Comparison of ENCODE assay signal across 18 cellular contexts in genomic region chr16:49605536-49606241, GRCh38.
DNase-seq lines count a peak whose midpoint lies in the region; ATAC-seq, FAIRE-seq and TF ChIP-seq lines count a peak whose summit lies in the region.
"Had no signal": no experiment of that assay in that cellular context is flagged by ENCODE, and none has a peak within 500 bp of the region (broad histone marks: within the 10 kb centered on the region; RNA-seq: fewer than 3 reads in every experiment).

No MANE protein-coding gene starts in this region.

- peaks cover 27 to 31% of the 10 kb centered on the region in 2 experiments for H3K4me1 Mint-ChIP-seq in H9

- no peak overlapping the region for H3K27ac ChIP-seq in H9 (ENCODE audit: insufficient read length, low read depth, low read length)
- no peak overlapping the region for H3K27ac ChIP-seq in HepG2 (ENCODE audit: extremely low read length, insufficient read depth, low read length)
- H3K27ac ChIP-seq: A549, C4-2B, KMS-11 had no signal

- no peak overlapping the region; a peak in 2 of 7 replicates for H3K27ac Mint-ChIP-seq in H9

- H2BK5ac ChIP-seq in H9 (ENCODE audit: insufficient read length, low read length): no peak overlapping the region

- no peak overlapping the region for H2BK15ac ChIP-seq in H9 (ENCODE audit: low read depth, low read length)

- no peak for TF ChIP-seq POLR2A in HepG2 (IDR thresholded peaks at IDR 0.05; ENCODE audit: insufficient read depth in 1 of 2, low read depth in 2 of 2, low read length in 2 of 2)

- no peaks in the 10 kb centered on the region for H3K36me3 ChIP-seq in HepG2 (replicated peaks in 1 of 2; ENCODE audit: control insufficient read depth in 1 of 2, insufficient read depth in 2 of 2, low read length in 2 of 2)

- H3K4ac ChIP-seq in H9 (ENCODE audit: low read depth, low read length): no peak overlapping the region

- DNase-seq in activated CD4-positive, CD25-positive, alpha-beta regulatory T cell treated with anti-CD3 and anti-CD28 coated beads, Interleukin-2, amount 50 U/mL, for 72 hours: peak; percentile 2
- no peak for DNase-seq in activated CD4-positive, CD25-positive, alpha-beta regulatory T cell (lab: John Stamatoyannopoulos, UW)
- DNase-seq in H9: peak; percentile 7
- DNase-seq in islet precursor cell: peak; percentile 32
- DNase-seq in ureter (ENCODE audit: low spot score): peak; percentile 22
- DNase-seq in cardiac septum (ENCODE audit: low spot score): no peak
- no peak for DNase-seq in HepG2 (ENCODE audit: low spot score)
- DNase-seq: DMS153; NCI-H1048; NCI-H1436 treated with DMSO at 0.1 percent for 48 hours; NCI-H2081 treated with DMSO at 0.1 percent for 48 hours; NCI-H2227 treated with DMSO at 0.1 percent for 48 hours; NCI-H524; NK-92 treated with Interleukin-12 subunit alpha and Interleukin-12 subunit beta, amount 100 ng/mL, for 24 hours; SHP77 treated with DMSO at 0.1 percent for 48 hours had no signal

- no peak overlapping the region for H2BK20ac ChIP-seq in H9 (ENCODE audit: low read depth, low read length, poor library complexity, severe bottlenecking)

- no peak overlapping the region for H3K14ac ChIP-seq in H9 (ENCODE audit: insufficient read depth, low read length)

- no peak overlapping the region for H4K8ac ChIP-seq in H9 (replicated peaks; ENCODE audit: insufficient read length, low read depth, low read length)

- no peak overlapping the region for H3K9ac ChIP-seq in H9 (ENCODE audit: extremely low read depth, insufficient read length, low read length)
- no peak overlapping the region for H3K9ac ChIP-seq in HepG2 (ENCODE audit: insufficient read depth, low read depth, low read length)
- H3K9ac ChIP-seq: KMS-11 had no signal

- no peaks in the 10 kb centered on the region for H3K27me3 ChIP-seq in H9 (ENCODE audit: insufficient read depth, low read length)
- peaks cover 2 to 35% of the 10 kb centered on the region in 2 experiments; a peak in 3 of 5 replicates for H3K27me3 ChIP-seq in HepG2 (ENCODE audit: control insufficient read depth in 1 of 2, insufficient read depth in 2 of 2, low read length in 2 of 2)

- H4K5ac ChIP-seq in H9 (ENCODE audit: insufficient read length, low read depth, low read length): no peak overlapping the region

- H3K79me1 ChIP-seq in H9 (ENCODE audit: insufficient read depth, low read depth, low read length, poor library complexity, severe bottlenecking): no peaks in the 10 kb centered on the region

- no peaks in the 10 kb centered on the region; a peak in 1 of 7 replicates for H3K36me3 Mint-ChIP-seq in H9 (ENCODE audit: insufficient read depth in 1 of 3, low read depth in 3 of 3)

- in situ Hi-C loops in HepG2 (cut with HindIII; ENCODE audit: extremely low pct_ligation_motif_present, low pct_unique_long_range_greater_than_20kb): loop anchor here (5.0 kb wide), 1 partner anchor 317 kb away; no protein-coding TSS in a partner anchor

- H3K9me3 Mint-ChIP-seq in H9: no peaks in the 10 kb centered on the region

- no TSS peak for BruUV-seq in HepG2 (replicated peaks; lab: Mats Ljungman, UMichigan)

- intact Hi-C loops in cardiac septum (cut with DNase I): loop anchor here (5.0 to 10.0 kb wide), 2 partner anchors 252 to 319 kb away; partner anchors contain the start of gene ZNF423
- intact Hi-C loops in HepG2 (cut with micrococcal nuclease; ENCODE audit: unreplicated experiment): no loop called here

- H3K23me2 ChIP-seq in H9 (ENCODE audit: insufficient read length, low read depth, low read length, poor library complexity, severe bottlenecking): no peaks in the 10 kb centered on the region

- no peak overlapping the region for H3K18ac ChIP-seq in H9 (ENCODE audit: insufficient read length, low read depth, low read length)

- no peak for TF ChIP-seq CTCF in H9 (conservative IDR thresholded peaks at IDR 0.05)
- no peak for TF ChIP-seq CTCF in HepG2 (CRISPR knock-in tag; IDR thresholded peaks at IDR 0.05)

- POLR2A ChIA-PET in HepG2 (lab: Yijun Ruan, JAX): no interaction called here

- H4K91ac ChIP-seq in H9 (ENCODE audit: insufficient read length, low read depth, low read length): no peak overlapping the region

- H3K4me1 ChIP-seq in H9 (ENCODE audit: insufficient read depth, low read length) (peaks cover 2% of the 10 kb centered on the region; the same call in 1 of the 2 replicates), HepG2 (ENCODE audit: insufficient read depth, low read length) (no peaks in the 10 kb centered on the region)
- H3K4me1 ChIP-seq: A549 had no signal

- no peak overlapping the region for H3K4me3 ChIP-seq in HepG2 (replicated peaks in 1 of 3; ENCODE audit: insufficient read depth in 1 of 3, low read depth in 2 of 3, low read length in 3 of 3)
- H3K4me3 ChIP-seq: A549 had no signal

- H3K4me2 ChIP-seq in H9 (ENCODE audit: insufficient read depth, insufficient read length, low read length) (no peak overlapping the region), HepG2 (ENCODE audit: low read depth, low read length) (no peak overlapping the region)
- H3K4me2 ChIP-seq: A549, KMS-11 had no signal

- H2AFZ ChIP-seq in H9 (ENCODE audit: low read length): no peak overlapping the region
- H2AFZ ChIP-seq in HepG2 (ENCODE audit: low read length): no peak overlapping the region

- H3K4me3 Mint-ChIP-seq in H9: no peak overlapping the region

- no peaks in the 10 kb centered on the region; the same call in 1 of the 2 replicates for H3K27me3 Mint-ChIP-seq in H9 (ENCODE audit: low read depth)

- TF ChIP-seq RAD21 in HepG2 (CRISPR knock-in tag; IDR thresholded peaks at IDR 0.05): no peak

- H3K79me2 ChIP-seq in H9 (ENCODE audit: insufficient read depth, low read length) (no peaks in the 10 kb centered on the region), HepG2 (ENCODE audit: insufficient read depth, low read length) (no peaks in the 10 kb centered on the region)

- ATAC-seq in HepG2: no peak
- ATAC-seq: A549 had no signal

- no CpG with 5 or more reads among the region's 14 CpGs for WGBS in H9 (ENCODE audit: extremely low coverage, insufficient read length, low lambda C conversion rate)
- 7% methylated on average over 14 of the region's 14 CpGs for WGBS in HepG2 (ENCODE audit: low lambda C conversion rate)

- H2BK12ac ChIP-seq in H9 (ENCODE audit: insufficient read length, low read depth, low read length): no peak overlapping the region

- H3K56ac ChIP-seq in H9 (ENCODE audit: insufficient read length, low read depth, low read length): no peak overlapping the region

- H3T11ph ChIP-seq in H9 (ENCODE audit: low read length): no peak overlapping the region

- H4K20me1 ChIP-seq in H9 (ENCODE audit: control insufficient read depth, insufficient read depth, insufficient read length): no peaks in the 10 kb centered on the region
- H4K20me1 ChIP-seq in HepG2 (ENCODE audit: insufficient read depth, low read length): no peaks in the 10 kb centered on the region; the same call in 1 of the 2 replicates

- FAIRE-seq in HepG2 (lab: Jason Lieb, UNC): no peak
- FAIRE-seq: A549 had no signal

- no peak overlapping the region for H2BK120ac ChIP-seq in H9 (ENCODE audit: low read depth, low read length, poor library complexity, severe bottlenecking)

- no peak overlapping the region for H3K23ac ChIP-seq in H9 (ENCODE audit: insufficient read length, low read depth, low read length)

- CTCF ChIA-PET in HepG2 (lab: Yijun Ruan, JAX; ENCODE audit: low intra/inter-chr PET ratio, low total read pairs): no interaction called here

- H3K9me3 ChIP-seq in H9 (ENCODE audit: control insufficient read depth, low read depth, low read length) (no peaks in the 10 kb centered on the region), HepG2 (ENCODE audit: low read length) (no peaks in the 10 kb centered on the region)
- H3K9me3 ChIP-seq: A549 had no signal

- no peak overlapping the region for H2AK5ac ChIP-seq in H9 (ENCODE audit: insufficient read length, low read length)

- TF ChIP-seq EP300 in HepG2 (IDR thresholded peaks at IDR 0.05; ENCODE audit: low read depth in 2 of 2, low read length in 2 of 2) (no peak), HepG2 (CRISPR knock-in tag; IDR thresholded peaks at IDR 0.05; ENCODE audit: borderline replicate concordance) (no peak)

TF ChIP-seq in HepG2, 621 proteins besides CTCF, POLR2A, EP300 and RAD21:
- TF ChIP-seq TCF12 (IDR thresholded peaks at IDR 0.05): no peak
- no peak for TF ChIP-seq TCF12 (CRISPR knock-in tag; IDR thresholded peaks at IDR 0.05)
- TF ChIP-seq NFE2L1 (CRISPR knock-in tag; IDR thresholded peaks at IDR 0.05; ENCODE audit: borderline replicate concordance): no peak
- no peak for TF ChIP-seq ZNF3 (CRISPR knock-in tag; IDR thresholded peaks at IDR 0.05)
- no peak for TF ChIP-seq REL (CRISPR knock-in tag; conservative IDR thresholded peaks at IDR 0.05)
- no peak for TF ChIP-seq ZBTB3 (CRISPR knock-in tag; IDR thresholded peaks at IDR 0.05; ENCODE audit: borderline replicate concordance, low read depth)

Comparison
In these comparisons a context has a peak if more than half of its experiments do, and no peak if none do; other contexts are left out.
1. DNase-seq: peak in activated CD4-positive, CD25-positive, alpha-beta regulatory T cell treated with anti-CD3 and anti-CD28 coated beads, Interleukin-2, amount 50 U/mL, for 72 hours (single experiment), H9 (single experiment), islet precursor cell (single experiment) and ureter (single experiment); none in activated CD4-positive, CD25-positive, alpha-beta regulatory T cell (0 of 4), cardiac septum (single experiment) and HepG2 (single experiment).